In genomic region chr13:91375119-91375729, GRCh38 we compare ENCODE assay signal across 7 cellular contexts. TPM values are rescaled to one million over a fixed set of nuclear protein-coding genes. Genes with fewer than 3 reads are reported as not detected.
DNase-seq lines count a peak whose midpoint lies in the region; ATAC-seq and TF ChIP-seq lines count a peak whose summit lies in the region.

No MANE protein-coding gene starts in this region.

- peak; percentile 66 for TF ChIP-seq CTCF in GM12865 (IDR thresholded peaks at IDR 0.05; ENCODE audit: insufficient read depth, low read depth, low read length, missing control alignments)

- H3K27me3 Mint-ChIP-seq in T-helper 17 cell: peaks cover 5% of the 10 kb centered on the region

- intact Hi-C loops in left colon (cut with DNase I, micrococcal nuclease): no loop called here

- H3K36me3 Mint-ChIP-seq in T-helper 17 cell (ENCODE audit: low read depth): no peaks in the 10 kb centered on the region

- no peak overlapping the region for H3K27ac Mint-ChIP-seq in T-helper 17 cell

- DNase-seq in GM12865 (ENCODE audit: low read depth) (peak; percentile 54), T-helper 17 cell (no peak), left colon (no peak), COR-L47 (lab: John Stamatoyannopoulos, UW) (no peak), occipital lobe (lab: John Stamatoyannopoulos, UW) (no peak)

- H3K4me1 Mint-ChIP-seq in T-helper 17 cell: peaks cover 6% of the 10 kb centered on the region

- H3K9me3 ChIP-seq in T-helper 17 cell (ENCODE audit: control insufficient read depth, low read length, poor library complexity, severe bottlenecking): no peaks in the 10 kb centered on the region

- peak; percentile 95 for ATAC-seq in GM19438 (IDR thresholded peaks at IDR 0.05; ENCODE audit: low read depth, unreplicated experiment)
- ATAC-seq in HG03196 (IDR thresholded peaks at IDR 0.05; ENCODE audit: unreplicated experiment): peak; percentile 95
- peak; percentile 75 for ATAC-seq in T-helper 17 cell
- ATAC-seq in left colon: peak; percentile 61

- no peak overlapping the region for H3K4me3 Mint-ChIP-seq in T-helper 17 cell

- no peak overlapping the region for H3K4me3 ChIP-seq in GM12865 (ENCODE audit: low read depth, low read length)

RNA-seq across cellular contexts. Expression of gene GPC5, which starts 23.2 kb away (rescaled TPM):
- total RNA-seq in T-helper 17 cell: 1 to 10 TPM in 1 of 2 donors, not detected in 1; 1.1 TPM
- total RNA-seq in left colon: under 1 TPM; 0.22 to 0.24 TPM
- 8.6 TPM for total RNA-seq in occipital lobe

RNA-seq across cellular contexts. Expression of gene MIR17HG, which starts 27.7 kb away (rescaled TPM):
- total RNA-seq in T-helper 17 cell (1 to 10 TPM; 6.9 to 9.1 TPM), left colon (1 to 10 TPM; 1.4 to 3.3 TPM), occipital lobe (67.1 TPM)
